ENCODE assay signal across 1 cellular context in genomic region chr1:40078512-40079333, GRCh38.
TF ChIP-seq lines count a peak whose summit lies in the region.

No MANE protein-coding gene starts in this region.

TF ChIP-seq in HCT116, 20 proteins besides CTCF, POLR2A, EP300 and RAD21:
- no peak for TF ChIP-seq REST (IDR thresholded peaks at IDR 0.05; ENCODE audit: low read depth)
TF ChIP-seq in HCT116: peak in this region for 0.
